ENCODE assay signal across 21 cellular contexts in the genomic region with DNA sequence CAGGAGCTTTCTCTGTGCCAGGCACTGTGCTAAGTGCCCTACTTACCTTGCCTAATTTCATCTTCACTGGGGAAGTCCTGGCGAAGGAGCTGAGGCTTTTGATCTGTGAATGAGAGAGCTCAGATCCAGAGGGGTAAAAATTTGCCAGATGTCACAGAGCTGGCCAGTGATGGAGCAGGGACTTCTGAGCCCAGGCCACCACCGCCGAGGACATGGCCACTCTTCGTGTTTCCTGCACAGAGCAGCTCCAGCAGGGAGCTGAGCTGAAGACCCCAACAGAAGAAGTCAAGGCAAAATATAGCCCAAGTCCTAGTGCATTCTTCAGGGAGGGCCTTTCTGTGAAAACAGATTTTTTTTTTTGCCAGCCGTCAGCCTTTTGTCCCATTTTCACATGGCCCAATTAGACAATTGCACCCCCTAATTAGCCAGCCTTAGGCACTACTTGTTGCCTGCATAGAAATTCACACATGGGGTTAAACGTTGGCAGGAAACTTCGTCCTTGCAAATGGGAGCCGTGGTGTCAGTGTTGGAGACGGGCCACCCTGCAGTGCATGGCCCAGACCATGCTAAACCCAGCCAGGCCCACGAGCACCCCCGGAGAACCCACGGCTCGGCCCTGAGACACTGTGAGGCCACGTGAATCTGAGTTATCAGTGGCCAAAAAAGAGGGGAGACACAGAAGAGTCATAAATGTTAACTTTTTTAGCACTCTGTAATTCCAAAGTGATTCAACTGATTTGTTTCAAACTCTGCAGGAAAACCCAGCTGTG. TPM values are rescaled to one million over a fixed set of nuclear protein-coding genes. Genes with fewer than 3 reads are reported as not detected.
"Had no signal": no experiment of that assay in that cellular context is flagged by ENCODE, and none has a peak within 500 bp of the region (broad histone marks: within the 10 kb centered on the region; RNA-seq: fewer than 3 reads in every experiment).

No MANE protein-coding gene starts in this region.

- H3K27ac ChIP-seq: cardiac muscle cell had no signal

- H3K4me3 ChIP-seq: cardiac muscle cell had no signal

- DNase-seq: activated CD4-positive, alpha-beta T cell treated with anti-CD3 and anti-CD28 coated beads, Interleukin-2, amount 10 ng/mL, durations not matched to agents 24 days and 14 days; activated CD4-positive, alpha-beta T cell treated with anti-CD3 and anti-CD28 coated beads, Interleukin-2, amount 50 U/mL, for 48 hours; activated CD4-positive, CD25-positive, alpha-beta regulatory T cell treated with anti-CD3 and anti-CD28 coated beads, Interleukin-2, amount 50 U/mL, for 72 hours; activated CD8-positive, alpha-beta memory T cell treated with anti-CD3 and anti-CD28 coated beads, Interleukin-2, amount 10 ng/mL, durations not matched to agents 7 days and 5 days; activated gamma-delta T cell; activated naive CD4-positive, alpha-beta T cell treated with anti-CD3 and anti-CD28 coated beads for 36 hours; activated T-cell treated with anti-CD3 and anti-CD28 coated beads, Interleukin-2, amount 50 U/mL, for 24 hours; Kasumi-1; KBM-7; NCI-H1105 treated with DMSO at 0.1 percent for 48 hours; NCI-H1436 treated with DMSO at 0.1 percent for 48 hours; NCI-H187; NCI-H2081; NCI-H446; NCI-H524; PC-3; SHP77 treated with DMSO at 0.1 percent for 48 hours; T-helper 9 cell had no signal

- ATAC-seq: activated CD8-positive, alpha-beta memory T cell treated with anti-CD3 and anti-CD28 coated beads, Interleukin-2, amount 10 ng/mL, durations not matched to agents 7 days and 5 days; PC-3; WTC11 had no signal

- H3K36me3 ChIP-seq: cardiac muscle cell had no signal

RNA-seq across cellular contexts. Expression of a gene that starts 7.8 kb away (rescaled TPM):
- total RNA-seq: activated CD4-positive, alpha-beta T cell treated with anti-CD3 and anti-CD28 coated beads, Interleukin-2, amount 10 ng/mL, durations not matched to agents 24 days and 14 days; activated CD8-positive, alpha-beta memory T cell treated with anti-CD3 and anti-CD28 coated beads, Interleukin-2, amount 10 ng/mL, durations not matched to agents 7 days and 5 days; activated naive CD4-positive, alpha-beta T cell treated with anti-CD3 and anti-CD28 coated beads for 36 hours; activated T-helper 1 cell treated with anti-CD3 and anti-CD28 coated beads, Interleukin-12 subunit alpha, Interleukin-12 subunit beta, Interleukin-2, Interleukin-4 antibody, amounts not matched to agents 30 ng/mL and 10 ng/mL and 1 ng/mL, durations not matched to agents 14 hours and 24 hours and 36 hours; PC-3 had no signal
